In genomic region chr16:399278-400019, GRCh38 we compare ENCODE assay signal across 16 cellular contexts. TPM values are rescaled to one million over a fixed set of nuclear protein-coding genes. Genes with fewer than 3 reads are reported as not detected.
DNase-seq lines count a peak whose midpoint lies in the region; ATAC-seq and TF ChIP-seq lines count a peak whose summit lies in the region.
"Had no signal": no experiment of that assay in that cellular context is flagged by ENCODE, and none has a peak within 500 bp of the region (broad histone marks: within the 10 kb centered on the region; RNA-seq: fewer than 3 reads in every experiment).

No MANE protein-coding gene starts in this region.

- H4K20me1 ChIP-seq in hepatocyte (ENCODE audit: insufficient read depth, poor library complexity, severe bottlenecking), result no peaks in the 10 kb centered on the region

- DNase-seq in Right ventricle myocardium inferior (ENCODE audit: missing footprints) (peak; percentile 57), cardiac septum (ENCODE audit: low spot score) (no peak), T-cell (no peak), erythroblast (lab: John Stamatoyannopoulos, UW) (peak; percentile 42 to 60), NCI-H526 (lab: John Stamatoyannopoulos, UW) (no peak), hepatocyte (ENCODE audit: low spot score) (no peak)
- DNase-seq in stimulated activated naive B cell treated with anti-CD40 and anti-IgM and Interleukin-4, amounts not matched to agents 10 μg/mL and 1 μg/mL and 100 μg/mL, for 72 hours, result no peak
- DNase-seq: activated CD8-positive, alpha-beta memory T cell treated with anti-CD3 and anti-CD28 coated beads, Interleukin-2, amount 50 U/mL, for 48 hours; dorsolateral prefrontal cortex; NCI-H1417 treated with DMSO at 0.1 percent for 48 hours; NCI-H510A; stimulated activated CD4-positive, alpha-beta T cell treated with anti-CD3 and anti-CD28 coated beads, Interleukin-4, amount 100 ng/mL, for 4 hours; T-helper 9 cell had no signal

- H3K4me1 ChIP-seq in hepatocyte (ENCODE audit: insufficient read depth), result peaks cover 23% of the 10 kb centered on the region

- POLR2A ChIA-PET in T-cell (lab: Charles Lee), result no interaction called here

- H3K36me3 Mint-ChIP-seq in T-cell, result no peaks in the 10 kb centered on the region
- peaks cover 0 to 10% of the 10 kb centered on the region in 2 donors for H3K36me3 Mint-ChIP-seq in stimulated activated naive B cell treated with anti-CD40 and anti-IgM and Interleukin-4, amounts not matched to agents 10 μg/mL and 1 μg/mL and 100 μg/mL, for 72 hours

- TF ChIP-seq CTCF in hepatocyte (IDR thresholded peaks at IDR 0.05; ENCODE audit: poor library complexity), result no peak

- peaks cover 23% of the 10 kb centered on the region for H3K79me2 ChIP-seq in hepatocyte

- intact Hi-C loops in Right ventricle myocardium inferior (cut with DNase I), result loop anchor here (2.0 kb wide), 1 partner anchor 25 kb away; the partner anchor contains the start of gene RAB11FIP3
- intact Hi-C loops in cardiac septum (cut with DNase I), result loop anchor here (2.0 kb wide), 1 partner anchor 25 kb away; the partner anchor contains the start of gene RAB11FIP3

- no peaks in the 10 kb centered on the region for H3K36me3 ChIP-seq in hepatocyte (replicated peaks; ENCODE audit: insufficient read depth, low read depth)

- no peaks in the 10 kb centered on the region for H3K9me2 ChIP-seq in hepatocyte (replicated peaks; ENCODE audit: insufficient read depth)

- H3K4me2 ChIP-seq in hepatocyte, result no peak overlapping the region

- no peak overlapping the region for H3K4me3 ChIP-seq in hepatocyte
- H3K4me3 ChIP-seq: mucosa of descending colon had no signal

- no peaks in the 10 kb centered on the region for H3K27me3 ChIP-seq in hepatocyte
- H3K27me3 ChIP-seq: dorsolateral prefrontal cortex had no signal

- WGBS in hepatocyte (ENCODE audit: low lambda C conversion rate, missing lambda C conversion rate), result 91% methylated on average over 23 of the region's 23 CpGs

- H3K27ac Mint-ChIP-seq in T-cell, result peak overlapping the region in 1 of 2 donors; percentile 94
- peak overlapping the region; percentile 51 for H3K27ac Mint-ChIP-seq in stimulated activated naive B cell treated with anti-CD40 and anti-IgM and Interleukin-4, amounts not matched to agents 10 μg/mL and 1 μg/mL and 100 μg/mL, for 72 hours

- ATAC-seq in Right ventricle myocardium inferior, result no peak
- ATAC-seq in T-cell (replicated peaks in 1 of 4), result no peak
- ATAC-seq in stimulated activated naive B cell treated with anti-CD40 and anti-IgM and Interleukin-4, amounts not matched to agents 10 μg/mL and 1 μg/mL and 100 μg/mL, for 72 hours (replicated peaks), result no peak
- no peak for ATAC-seq in GM19351 (IDR thresholded peaks at IDR 0.05; ENCODE audit: unreplicated experiment)
- ATAC-seq: mucosa of descending colon had no signal

- H3K4me3 Mint-ChIP-seq in T-cell, result peak overlapping the region; percentile 86 to 90 (median 87)
- peak overlapping the region; percentile 87 to 91 for H3K4me3 Mint-ChIP-seq in stimulated activated naive B cell treated with anti-CD40 and anti-IgM and Interleukin-4, amounts not matched to agents 10 μg/mL and 1 μg/mL and 100 μg/mL, for 72 hours

- no peaks in the 10 kb centered on the region for H3K9me3 ChIP-seq in hepatocyte (ENCODE audit: low read depth)
- H3K9me3 ChIP-seq: mucosa of descending colon had no signal

- H3K27me3 Mint-ChIP-seq in T-cell, result peaks cover 0 to 2% of the 10 kb centered on the region in 2 donors
- H3K27me3 Mint-ChIP-seq in stimulated activated naive B cell treated with anti-CD40 and anti-IgM and Interleukin-4, amounts not matched to agents 10 μg/mL and 1 μg/mL and 100 μg/mL, for 72 hours, result no peaks in the 10 kb centered on the region
- H3K27me3 Mint-ChIP-seq: stimulated activated naive CD8-positive, alpha-beta T cell treated with anti-CD3 and anti-CD28 coated beads, Interleukin-15, Interleukin-2, amounts not matched to agents 100 ng/mL and 50 ng/mL, for 24 hours had no signal

- H3K9me3 Mint-ChIP-seq in T-cell, result no peaks in the 10 kb centered on the region
- no peaks in the 10 kb centered on the region for H3K9me3 Mint-ChIP-seq in stimulated activated naive B cell treated with anti-CD40 and anti-IgM and Interleukin-4, amounts not matched to agents 10 μg/mL and 1 μg/mL and 100 μg/mL, for 72 hours
- H3K9me3 Mint-ChIP-seq: stimulated activated naive CD8-positive, alpha-beta T cell treated with anti-CD3 and anti-CD28 coated beads, Interleukin-15, Interleukin-2, amounts not matched to agents 100 ng/mL and 50 ng/mL, for 24 hours had no signal

- no peak overlapping the region for H3K27ac ChIP-seq in hepatocyte

- CTCF ChIA-PET in T-cell (lab: Charles Lee), result no interaction called here

- H2AFZ ChIP-seq in hepatocyte, result no peak overlapping the region

- TF ChIP-seq POLR2A in erythroblast (IDR thresholded peaks at IDR 0.05; ENCODE audit: low read length), result peak; percentile 95

- peaks cover 23 to 34% (median 23%) of the 10 kb centered on the region in 3 donors for H3K4me1 Mint-ChIP-seq in T-cell
- H3K4me1 Mint-ChIP-seq in stimulated activated naive B cell treated with anti-CD40 and anti-IgM and Interleukin-4, amounts not matched to agents 10 μg/mL and 1 μg/mL and 100 μg/mL, for 72 hours, result peaks cover 24 to 31% of the 10 kb centered on the region in 2 donors

RNA-seq across cellular contexts. Expression of gene DECR2, which starts 2.2 kb away (rescaled TPM):
- total RNA-seq in Right ventricle myocardium inferior (10.6 TPM), cardiac septum (11.6 TPM), T-cell (10 to 100 TPM; 10.5 to 17.6 (median 11.3) TPM), hepatocyte (29.4 and 54.5 TPM in 2 replicates)
- polyA plus RNA-seq in hepatocyte, result 80.5 and 107 TPM in 2 replicates

RNA-seq across cellular contexts. Expression of gene NME4, which starts 2.5 kb away (rescaled TPM):
- total RNA-seq in Right ventricle myocardium inferior, result 91.3 TPM
- 65.0 TPM for total RNA-seq in cardiac septum
- 10 to 100 TPM; 32.5 to 48.4 (median 41.3) TPM for total RNA-seq in T-cell
- total RNA-seq in hepatocyte, result 168 and 227 TPM in 2 replicates
- 543 and 611 TPM in 2 replicates for polyA plus RNA-seq in hepatocyte

RNA-seq across cellular contexts. Expression of gene PGAP6, which starts 17.7 kb away (rescaled TPM):
- total RNA-seq in Right ventricle myocardium inferior, result 32.1 TPM
- total RNA-seq in cardiac septum, result 42.8 TPM
- 100 to 1,000 TPM in 4 of 5 donors, 10 to 100 TPM in 1; 34.9 to 143 (median 122) TPM for total RNA-seq in T-cell
- total RNA-seq in hepatocyte, result 130 and 133 TPM in 2 replicates
- polyA plus RNA-seq in hepatocyte, result 205 and 229 TPM in 2 replicates

RNA-seq across cellular contexts. Expression of gene RAB11FIP3, which starts 26.0 kb away (rescaled TPM):
- total RNA-seq in Right ventricle myocardium inferior (23.3 TPM), cardiac septum (52.2 TPM), T-cell (10 to 100 TPM; 36.9 to 49.0 (median 44.1) TPM), hepatocyte (39.9 and 47.3 TPM in 2 replicates)
- polyA plus RNA-seq in hepatocyte, result 72.8 and 81.0 TPM in 2 replicates

RNA-seq across cellular contexts. Expression of gene MRPL28, which starts 29.1 kb away (rescaled TPM):
- 83.1 TPM for total RNA-seq in Right ventricle myocardium inferior
- total RNA-seq in cardiac septum, result 60.1 TPM
- 10 to 100 TPM; 29.3 to 43.8 (median 34.5) TPM for total RNA-seq in T-cell
- total RNA-seq in hepatocyte, result 80.0 and 88.1 TPM in 2 replicates
- polyA plus RNA-seq in hepatocyte, result 126 and 144 TPM in 2 replicates

Comparison
In these comparisons a context has a peak if more than half of its experiments do, and no peak if none do; other contexts are left out.
1. DNase-seq: peak in Right ventricle myocardium inferior (single experiment) and erythroblast (2 of 2); none in cardiac septum (single experiment), T-cell (0 of 34), stimulated activated naive B cell treated with anti-CD40 and anti-IgM and Interleukin-4, amounts not matched to agents 10 μg/mL and 1 μg/mL and 100 μg/mL, for 72 hours (single experiment), NCI-H526 (0 of 2) and hepatocyte (single experiment).